Comparison of ENCODE assay signal across 12 cellular contexts in genomic region chr4:132332932-132333722, GRCh38.
DNase-seq lines count a peak whose midpoint lies in the region; ATAC-seq and TF ChIP-seq lines count a peak whose summit lies in the region.
"Had no signal": no experiment of that assay in that cellular context is flagged by ENCODE, and none has a peak within 500 bp of the region (broad histone marks: within the 10 kb centered on the region; RNA-seq: fewer than 3 reads in every experiment).

No MANE protein-coding gene starts in this region.

- ATAC-seq in GM19023 (IDR thresholded peaks at IDR 0.05; ENCODE audit: unreplicated experiment) (no peak), GM18858 (IDR thresholded peaks at IDR 0.05; ENCODE audit: unreplicated experiment) (no peak), HG03196 (IDR thresholded peaks at IDR 0.05; ENCODE audit: unreplicated experiment) (no peak)
- ATAC-seq: sciatic nerve had no signal

- no peak overlapping the region for H3K27ac ChIP-seq in VCaP
- H3K27ac ChIP-seq: SJSA1 had no signal

- no peaks in the 10 kb centered on the region for H3K36me3 Mint-ChIP-seq in glutamatergic neuron (ENCODE audit: unreplicated experiment)

- DNase-seq in BE2C (no peak), glutamatergic neuron (no peak), G401 (ENCODE audit: low spot score) (no peak)
- DNase-seq: COR-L47, NCI-H1105 had no signal

- H3K27me3 Mint-ChIP-seq in glutamatergic neuron (ENCODE audit: unreplicated experiment): no peaks in the 10 kb centered on the region

- H3K4me3 ChIP-seq in BE2C (ENCODE audit: low read depth, low read length): no peak overlapping the region
- H3K4me3 ChIP-seq: SJSA1 had no signal

- peak; percentile 40 for TF ChIP-seq RAD21 in Ishikawa (IDR thresholded peaks at IDR 0.05; ENCODE audit: low read depth)

- no peaks in the 10 kb centered on the region for H3K4me1 Mint-ChIP-seq in glutamatergic neuron (ENCODE audit: low read depth, unreplicated experiment)

- H3K27ac Mint-ChIP-seq in glutamatergic neuron (ENCODE audit: unreplicated experiment): no peak overlapping the region

- H3K27me3 ChIP-seq in BE2C: no peaks in the 10 kb centered on the region
- H3K27me3 ChIP-seq: SJSA1 had no signal

- H3K4me1 ChIP-seq in BE2C: no peaks in the 10 kb centered on the region
- H3K4me1 ChIP-seq: SJSA1 had no signal

- TF ChIP-seq CTCF in BE2C (IDR thresholded peaks at IDR 0.05; ENCODE audit: low read depth, low read length): peak; percentile 65
- TF ChIP-seq CTCF in VCaP (conservative IDR thresholded peaks at IDR 0.05): peak; percentile 63
- peak; percentile 65 for TF ChIP-seq CTCF in glutamatergic neuron (IDR thresholded peaks at IDR 0.05; ENCODE audit: partially characterized antibody, unreplicated experiment)

- no peaks in the 10 kb centered on the region for H3K36me3 ChIP-seq in BE2C
- H3K36me3 ChIP-seq: SJSA1 had no signal

- H3K4me3 Mint-ChIP-seq in glutamatergic neuron (ENCODE audit: unreplicated experiment): no peak overlapping the region

- no peaks in the 10 kb centered on the region for H3K9me3 Mint-ChIP-seq in glutamatergic neuron (ENCODE audit: unreplicated experiment)

- no peak for TF ChIP-seq EP300 in Ishikawa (IDR thresholded peaks at IDR 0.05; ENCODE audit: borderline replicate concordance)

- in situ Hi-C loops in G401 (cut with HindIII; ENCODE audit: low sequenced_read_pairs): no loop called here

- H3K9me3 ChIP-seq in BE2C: no peaks in the 10 kb centered on the region

TF ChIP-seq in Ishikawa, 13 proteins besides CTCF, POLR2A, EP300 and RAD21:
- no peak for TF ChIP-seq MAX (IDR thresholded peaks at IDR 0.05)
- no peak for TF ChIP-seq NFIC (IDR thresholded peaks at IDR 0.05)
- no peak for TF ChIP-seq FOXM1 (IDR thresholded peaks at IDR 0.05; ENCODE audit: borderline replicate concordance, low read depth)
- TF ChIP-seq TEAD4 (IDR thresholded peaks at IDR 0.05): no peak
- TF ChIP-seq EGR1 (IDR thresholded peaks at IDR 0.05): no peak
- no peak for TF ChIP-seq USF1 (IDR thresholded peaks at IDR 0.05)
- TF ChIP-seq TAF1 (IDR thresholded peaks at IDR 0.05; ENCODE audit: low read depth): no peak
- no peak for TF ChIP-seq CEBPB (IDR thresholded peaks at IDR 0.05)
- no peak for TF ChIP-seq YY1 (IDR thresholded peaks at IDR 0.05; ENCODE audit: low read depth)
- no peak for TF ChIP-seq REST (IDR thresholded peaks at IDR 0.05; ENCODE audit: low read depth)
